ENCODE assay signal across 15 cellular contexts in the genomic region with DNA sequence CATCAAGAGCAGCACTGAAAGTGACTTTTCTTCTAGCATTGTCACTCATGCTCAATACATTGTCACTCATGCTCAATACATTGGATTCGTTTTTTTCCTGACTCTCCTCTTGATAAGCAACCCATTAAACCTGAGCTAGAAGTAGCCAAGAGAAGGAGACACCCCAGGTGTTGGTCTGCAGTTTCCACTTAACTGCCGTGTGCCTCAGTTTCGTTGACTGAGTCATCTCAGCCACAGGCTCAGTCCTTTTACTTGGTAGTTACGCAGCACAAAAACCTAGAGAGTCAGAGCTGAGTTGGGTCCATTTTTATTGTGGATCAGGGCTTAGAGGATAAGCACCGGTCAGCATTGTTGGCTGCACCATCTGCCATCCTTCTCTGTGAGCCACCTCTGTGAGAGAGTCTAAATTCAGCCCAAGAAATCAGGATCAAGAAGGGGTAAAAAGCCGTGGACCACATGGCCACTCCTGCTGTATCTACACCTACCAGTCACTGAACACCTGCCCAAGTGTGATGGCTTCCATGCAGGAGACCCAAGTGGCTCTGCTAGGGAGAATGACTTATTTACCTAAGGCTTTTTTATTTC.
"Had no signal": no experiment of that assay in that cellular context is flagged by ENCODE, and none has a peak within 500 bp of the region (broad histone marks: within the 10 kb centered on the region; RNA-seq: fewer than 3 reads in every experiment).

No MANE protein-coding gene starts in this region.

- H3K27ac Mint-ChIP-seq: activated B cell treated with CpG ODN at 0.5 μM for 24 hours; activated CD4-positive, alpha-beta T cell treated with anti-CD3 and anti-CD28 coated beads, Interleukin-2, amount 10 ng/mL, durations not matched to agents 7 days and 5 days; activated naive CD4-positive, alpha-beta T cell treated with anti-CD3 and anti-CD28 coated beads, Interleukin-2, amount 50 U/mL, for 24 hours; mesothelial cell of epicardium; nephron progenitor cell; T-helper 17 cell had no signal

- H3K27me3 Mint-ChIP-seq: activated B cell treated with CpG ODN at 0.5 μM for 24 hours; activated CD4-positive, alpha-beta T cell treated with anti-CD3 and anti-CD28 coated beads, Interleukin-2, amount 10 ng/mL, durations not matched to agents 7 days and 5 days; activated naive CD4-positive, alpha-beta T cell treated with anti-CD3 and anti-CD28 coated beads, Interleukin-2, amount 50 U/mL, for 24 hours; central memory CD8-positive, alpha-beta T cell; T-helper 17 cell had no signal

- ATAC-seq: body of pancreas, T-helper 17 cell had no signal

- H3K4me1 Mint-ChIP-seq: activated naive CD4-positive, alpha-beta T cell treated with anti-CD3 and anti-CD28 coated beads, Interleukin-2, amount 50 U/mL, for 24 hours had no signal

- DNase-seq: activated B cell treated with CpG ODN at 0.5 μM for 24 hours; activated CD4-positive, alpha-beta T cell treated with anti-CD3 and anti-CD28 coated beads, Interleukin-2, amount 10 ng/mL, durations not matched to agents 7 days and 5 days; activated effector memory CD4-positive, alpha-beta T cell treated with Interleukin-2 at 50 U/mL for 16 hours; amygdala; cortex of kidney; effector CD4-positive, alpha-beta T cell; esophagus squamous epithelium; nephron progenitor cell; stimulated activated CD4-positive, alpha-beta T cell treated with anti-CD3 and anti-CD28 coated beads, Interleukin-12 subunit alpha, Interleukin-12 subunit beta, amount 100 ng/mL, for 4 hours; stimulated activated CD4-positive, alpha-beta T cell treated with anti-CD3 and anti-CD28 coated beads, Interleukin-2, amount 100 ng/mL, for 24 hours; T-helper 17 cell had no signal

- H3K4me3 Mint-ChIP-seq: activated B cell treated with CpG ODN at 0.5 μM for 24 hours; activated CD4-positive, alpha-beta T cell treated with anti-CD3 and anti-CD28 coated beads, Interleukin-2, amount 10 ng/mL, durations not matched to agents 7 days and 5 days; activated naive CD4-positive, alpha-beta T cell treated with anti-CD3 and anti-CD28 coated beads, Interleukin-2, amount 50 U/mL, for 24 hours; central memory CD8-positive, alpha-beta T cell; mesothelial cell of epicardium; nephron progenitor cell; T-helper 17 cell had no signal

- H3K9me3 Mint-ChIP-seq: activated B cell treated with CpG ODN at 0.5 μM for 24 hours; activated CD4-positive, alpha-beta T cell treated with anti-CD3 and anti-CD28 coated beads, Interleukin-2, amount 10 ng/mL, durations not matched to agents 7 days and 5 days; activated naive CD4-positive, alpha-beta T cell treated with anti-CD3 and anti-CD28 coated beads, Interleukin-2, amount 50 U/mL, for 24 hours; central memory CD8-positive, alpha-beta T cell; mesothelial cell of epicardium; nephron progenitor cell had no signal
